In genomic region chr19:1154731-1155351, GRCh38 we compare ENCODE assay signal across 10 cellular contexts. TPM values are rescaled to one million over a fixed set of nuclear protein-coding genes. Genes with fewer than 3 reads are reported as not detected.
DNase-seq lines count a peak whose midpoint lies in the region; ATAC-seq, FAIRE-seq and TF ChIP-seq lines count a peak whose summit lies in the region.
"Had no signal": no experiment of that assay in that cellular context is flagged by ENCODE, and none has a peak within 500 bp of the region (broad histone marks: within the 10 kb centered on the region; RNA-seq: fewer than 3 reads in every experiment).

No MANE protein-coding gene starts in this region.

- TF ChIP-seq POLR2A in endothelial cell of umbilical vein (IDR thresholded peaks at IDR 0.05; ENCODE audit: low read depth, low read length) (no peak), uterus (IDR thresholded peaks at IDR 0.05) (peak; percentile 39 to 46)

- no peaks in the 10 kb centered on the region for H3K27me3 ChIP-seq in endothelial cell of umbilical vein (ENCODE audit: control insufficient read depth in 2 of 2, insufficient read depth in 2 of 2, low read length in 2 of 2)
- H3K27me3 ChIP-seq in uterus, result no peaks in the 10 kb centered on the region

- no peak for ATAC-seq in GM18502 (IDR thresholded peaks at IDR 0.05; ENCODE audit: poor library complexity, unreplicated experiment)
- no peak for ATAC-seq in activated T-cell treated with anti-CD3 and anti-CD28 coated beads, Interleukin-2, amount 50 U/mL, for 72 hours (replicated peaks in 1 of 2)

- H2AFZ ChIP-seq in endothelial cell of umbilical vein (ENCODE audit: low read depth, low read length), result no peak overlapping the region

- no peak for TF ChIP-seq CTCF in endothelial cell of umbilical vein (IDR thresholded peaks at IDR 0.05; ENCODE audit: extremely low read depth in 1 of 2, insufficient read depth in 1 of 2, low read depth in 1 of 2, low read length in 2 of 2)
- peak in 1 of 4 experiments; percentile 5 for TF ChIP-seq CTCF in uterus (IDR thresholded peaks at IDR 0.05)

- H3K27ac ChIP-seq in endothelial cell of umbilical vein (ENCODE audit: insufficient read depth, low read depth, low read length) (no peak overlapping the region), uterus (peak overlapping the region; percentile 83 to 85)

- H3K4me1 Mint-ChIP-seq in activated T-cell treated with anti-CD3 and anti-CD28 coated beads, Interleukin-2, amount 50 U/mL, for 72 hours (ENCODE audit: low read depth), result no peaks in the 10 kb centered on the region

- H3K9me3 ChIP-seq in endothelial cell of umbilical vein (replicated peaks; ENCODE audit: control insufficient read depth, insufficient read depth, low read length) (no peaks in the 10 kb centered on the region), uterus (no peaks in the 10 kb centered on the region)

- BruUV-seq in endothelial cell of umbilical vein (replicated peaks; lab: Mats Ljungman, UMichigan), result no TSS peak

- dilution Hi-C loops in endothelial cell of umbilical vein (cut with MboI; ENCODE audit: extremely low pct_ligation_motif_present, low sequenced_read_pairs), result no loop called here

- intact Hi-C loops in endothelial cell of umbilical vein (cut with micrococcal nuclease) (no loop called here), uterus (cut with DNase I; ENCODE audit: low total_unique reads) (no loop called here)

- no peaks in the 10 kb centered on the region for H3K9me3 Mint-ChIP-seq in activated T-cell treated with anti-CD3 and anti-CD28 coated beads, Interleukin-2, amount 50 U/mL, for 72 hours
- H3K9me3 Mint-ChIP-seq: T-helper 1 cell treated with Interleukin-12 subunit alpha and Interleukin-12 subunit beta and Interleukin-4 antibody, amounts not matched to agents 30 μg/mL and 1 μg/mL, for 36 hours had no signal

- H3K4me1 ChIP-seq in endothelial cell of umbilical vein (ENCODE audit: control insufficient read depth, extremely low read depth, insufficient read depth, low read length), result peaks cover 3% of the 10 kb centered on the region
- peaks cover 0 to 28% of the 10 kb centered on the region in 2 donors for H3K4me1 ChIP-seq in uterus

- peak; percentile 37 for FAIRE-seq in endothelial cell of umbilical vein (lab: Jason Lieb, UNC)

- no peak overlapping the region for H3K4me3 ChIP-seq in endothelial cell of umbilical vein (replicated peaks in 1 of 3; ENCODE audit: insufficient read depth in 1 of 3, low read depth in 1 of 3, low read length in 3 of 3)
- H3K4me3 ChIP-seq in uterus, result peak overlapping the region; percentile 1 to 24

- H3K27ac Mint-ChIP-seq in activated T-cell treated with anti-CD3 and anti-CD28 coated beads, Interleukin-2, amount 50 U/mL, for 72 hours, result no peak overlapping the region
- H3K27ac Mint-ChIP-seq: T-helper 1 cell treated with Interleukin-12 subunit alpha and Interleukin-12 subunit beta and Interleukin-4 antibody, amounts not matched to agents 30 μg/mL and 1 μg/mL, for 36 hours had no signal

- H3K36me3 Mint-ChIP-seq in activated T-cell treated with anti-CD3 and anti-CD28 coated beads, Interleukin-2, amount 50 U/mL, for 72 hours (ENCODE audit: insufficient read depth in 2 of 2), result peaks cover 0 to 2% of the 10 kb centered on the region in 2 donors

- no peak overlapping the region for H3K9ac ChIP-seq in endothelial cell of umbilical vein (replicated peaks; ENCODE audit: extremely low read depth, insufficient read depth, low read length)

- no peak overlapping the region for H3K4me2 ChIP-seq in endothelial cell of umbilical vein (ENCODE audit: insufficient read depth, low read length)

- H3K79me2 ChIP-seq in endothelial cell of umbilical vein (ENCODE audit: control insufficient read depth, insufficient read depth, low read length), result peaks cover 6% of the 10 kb centered on the region

- CTCF ChIA-PET in endothelial cell of umbilical vein (lab: Charles Lee), result interaction anchor here (0.7 to 0.8 kb wide), 2 partner anchors 21 to 26 kb away, joined by 3 read pairs; no protein-coding TSS in a partner anchor

- no peak overlapping the region for H3K4me3 Mint-ChIP-seq in activated T-cell treated with anti-CD3 and anti-CD28 coated beads, Interleukin-2, amount 50 U/mL, for 72 hours
- H3K4me3 Mint-ChIP-seq: T-helper 1 cell treated with Interleukin-12 subunit alpha and Interleukin-12 subunit beta and Interleukin-4 antibody, amounts not matched to agents 30 μg/mL and 1 μg/mL, for 36 hours had no signal

- POLR2A ChIA-PET in endothelial cell of umbilical vein (lab: Charles Lee), result interaction anchor here (1.3 kb wide), 1 partner anchor 114 kb away, joined by 3 read pairs; the partner anchor contains the start of gene CIRBP

- peaks cover 0 to 11% of the 10 kb centered on the region in 2 experiments for H3K36me3 ChIP-seq in endothelial cell of umbilical vein (ENCODE audit: control insufficient read depth in 2 of 2, extremely low read depth in 1 of 2, insufficient read depth in 2 of 2, low read length in 2 of 2)
- H3K36me3 ChIP-seq in uterus, result no peaks in the 10 kb centered on the region

- H4K20me1 ChIP-seq in endothelial cell of umbilical vein (replicated peaks; ENCODE audit: control insufficient read depth, extremely low read depth, insufficient read depth, low read length), result no peaks in the 10 kb centered on the region

- DNase-seq in NOMO-1 (lab: John Stamatoyannopoulos, UW; ENCODE audit: unreplicated experiment in 2 of 2) (peak; percentile 67 to 69), endothelial cell of umbilical vein (ENCODE audit: low read depth, low spot score) (peak; percentile 42), mesenteric fat pad (ENCODE audit: low spot score) (peak; percentile 96), uterus (peak; percentile 90 to 91), foreskin melanocyte (no peak)
- DNase-seq in stimulated activated CD4-positive, alpha-beta T cell treated with anti-CD3 and anti-CD28 coated beads, Interleukin-4, amount 100 ng/mL, for 24 hours, result no peak
- no peak for DNase-seq in activated T-cell treated with anti-CD3 and anti-CD28 coated beads, Interleukin-2, amount 50 U/mL, for 72 hours
- DNase-seq: H7 had no signal

- no peaks in the 10 kb centered on the region for H3K27me3 Mint-ChIP-seq in activated T-cell treated with anti-CD3 and anti-CD28 coated beads, Interleukin-2, amount 50 U/mL, for 72 hours (ENCODE audit: low read depth)

- no peaks in the 10 kb centered on the region for H3K9me1 ChIP-seq in endothelial cell of umbilical vein (replicated peaks; ENCODE audit: control insufficient read depth, extremely low read depth, insufficient read depth, low read length)

TF ChIP-seq in endothelial cell of umbilical vein, 7 proteins besides CTCF, POLR2A, EP300 and RAD21 (continues in another document):
- TF ChIP-seq MYC (IDR thresholded peaks at IDR 0.05; ENCODE audit: low read depth, low read length), result no peak

RNA-seq across cellular contexts. Expression of gene SBNO2, which starts 19.2 kb away (rescaled TPM):
- total RNA-seq in endothelial cell of umbilical vein (63.8 and 65.7 TPM in 2 replicates), mesenteric fat pad (139 TPM), uterus (100 to 1,000 TPM in 1 of 4 donors, 10 to 100 TPM in 1, 1 to 10 TPM in 2; 4.4 to 107 (median 10.7) TPM)
- polyA plus RNA-seq in endothelial cell of umbilical vein, result 31.4 and 35.8 TPM in 2 replicates
- 14.1 and 21.3 TPM in 2 replicates for polyA plus RNA-seq in endothelial cell of umbilical vein (2011; cell fraction: cytosol; rRNA removed)
- polyA plus RNA-seq in endothelial cell of umbilical vein (2011; cell fraction: nucleus; rRNA removed), result 94.3 and 110 TPM in 2 replicates
- polyA plus RNA-seq in endothelial cell of umbilical vein (2012), result 25.2 and 53.3 TPM in 2 replicates
- polyA minus RNA-seq in endothelial cell of umbilical vein, result 27.1 and 39.2 TPM in 2 replicates
- polyA minus RNA-seq in endothelial cell of umbilical vein (2011; cell fraction: cytosol; rRNA and poly(A)+ RNA removed), result 48.0 TPM
- 36.4 and 68.6 TPM in 2 replicates for polyA minus RNA-seq in endothelial cell of umbilical vein (2011; cell fraction: nucleus; rRNA and poly(A)+ RNA removed)
- 100 to 1,000 TPM; 142 to 146 TPM for total RNA-seq in activated T-cell treated with anti-CD3 and anti-CD28 coated beads, Interleukin-2, amount 50 U/mL, for 72 hours

RNA-seq across cellular contexts. Expression of gene STK11, which starts 50.7 kb away (rescaled TPM):
- total RNA-seq in endothelial cell of umbilical vein, result 67.1 and 75.4 TPM in 2 replicates
- polyA plus RNA-seq in endothelial cell of umbilical vein, result 39.4 and 48.3 TPM in 2 replicates
- 31.1 and 41.7 TPM in 2 replicates for polyA plus RNA-seq in endothelial cell of umbilical vein (2011; cell fraction: cytosol; rRNA removed)
- polyA plus RNA-seq in endothelial cell of umbilical vein (2011; cell fraction: nucleus; rRNA removed), result 90.6 and 99.9 TPM in 2 replicates
- 44.5 and 46.2 TPM in 2 replicates for polyA plus RNA-seq in endothelial cell of umbilical vein (2012)
- polyA minus RNA-seq in endothelial cell of umbilical vein, result 32.9 and 34.4 TPM in 2 replicates
- 1.1 TPM for polyA minus RNA-seq in endothelial cell of umbilical vein (2011; cell fraction: cytosol; rRNA and poly(A)+ RNA removed)
- polyA minus RNA-seq in endothelial cell of umbilical vein (2011; cell fraction: nucleus; rRNA and poly(A)+ RNA removed), result 19.3 and 27.1 TPM in 2 replicates
- 60.8 TPM for total RNA-seq in mesenteric fat pad
- 10 to 100 TPM; 17.4 to 62.8 (median 43.3) TPM for total RNA-seq in uterus
- total RNA-seq in activated T-cell treated with anti-CD3 and anti-CD28 coated beads, Interleukin-2, amount 50 U/mL, for 72 hours, result 10 to 100 TPM; 81.5 to 86.3 TPM

RNA-seq across cellular contexts. Expression of gene GPX4, which starts 51.0 kb away (rescaled TPM):
- total RNA-seq in endothelial cell of umbilical vein (445 and 469 TPM in 2 replicates), mesenteric fat pad (920 TPM), uterus (100 to 1,000 TPM in 3 of 4 donors, 10 to 100 TPM in 1; 68.2 to 357 (median 163) TPM)
- 1,136 and 1,398 TPM in 2 replicates for polyA plus RNA-seq in endothelial cell of umbilical vein
- polyA plus RNA-seq in endothelial cell of umbilical vein (2011; cell fraction: cytosol; rRNA removed), result 825 and 1,039 TPM in 2 replicates
- 456 and 562 TPM in 2 replicates for polyA plus RNA-seq in endothelial cell of umbilical vein (2011; cell fraction: nucleus; rRNA removed)
- 559 and 749 TPM in 2 replicates for polyA plus RNA-seq in endothelial cell of umbilical vein (2012)
- polyA minus RNA-seq in endothelial cell of umbilical vein, result 420 and 486 TPM in 2 replicates
- 218 TPM for polyA minus RNA-seq in endothelial cell of umbilical vein (2011; cell fraction: cytosol; rRNA and poly(A)+ RNA removed)
- polyA minus RNA-seq in endothelial cell of umbilical vein (2011; cell fraction: nucleus; rRNA and poly(A)+ RNA removed), result 51.2 and 82.1 TPM in 2 replicates
- total RNA-seq in activated T-cell treated with anti-CD3 and anti-CD28 coated beads, Interleukin-2, amount 50 U/mL, for 72 hours, result 100 to 1,000 TPM; 251 to 308 TPM

RNA-seq across cellular contexts. Expression of gene POLR2E, which starts 59.7 kb away (rescaled TPM):
- 252 and 272 TPM in 2 replicates for total RNA-seq in endothelial cell of umbilical vein
- 344 and 394 TPM in 2 replicates for polyA plus RNA-seq in endothelial cell of umbilical vein
- 254 and 274 TPM in 2 replicates for polyA plus RNA-seq in endothelial cell of umbilical vein (2011; cell fraction: cytosol; rRNA removed)
- 109 and 111 TPM in 2 replicates for polyA plus RNA-seq in endothelial cell of umbilical vein (2011; cell fraction: nucleus; rRNA removed)
- polyA plus RNA-seq in endothelial cell of umbilical vein (2012), result 277 and 310 TPM in 2 replicates
- polyA minus RNA-seq in endothelial cell of umbilical vein, result 122 and 222 TPM in 2 replicates
- polyA minus RNA-seq in endothelial cell of umbilical vein (2011; cell fraction: cytosol; rRNA and poly(A)+ RNA removed), result 139 TPM
- polyA minus RNA-seq in endothelial cell of umbilical vein (2011; cell fraction: nucleus; rRNA and poly(A)+ RNA removed), result 26.3 and 52.1 TPM in 2 replicates
- total RNA-seq in mesenteric fat pad, result 205 TPM
- total RNA-seq in uterus, result 100 to 1,000 TPM in 1 of 4 donors, 10 to 100 TPM in 3; 13.6 to 112 (median 59.8) TPM
- 100 to 1,000 TPM; 176 to 179 TPM for total RNA-seq in activated T-cell treated with anti-CD3 and anti-CD28 coated beads, Interleukin-2, amount 50 U/mL, for 72 hours

Comparison
In these comparisons a context has a peak if more than half of its experiments do, and no peak if none do; other contexts are left out.
1. DNase-seq: peak in NOMO-1 (2 of 2), endothelial cell of umbilical vein (single experiment), mesenteric fat pad (single experiment) and uterus (2 of 2); none in stimulated activated CD4-positive, alpha-beta T cell treated with anti-CD3 and anti-CD28 coated beads, Interleukin-4, amount 100 ng/mL, for 24 hours (single experiment), foreskin melanocyte (single experiment) and activated T-cell treated with anti-CD3 and anti-CD28 coated beads, Interleukin-2, amount 50 U/mL, for 72 hours (0 of 2).
2. H3K4me3 ChIP-seq: peak in uterus (2 of 2); none in endothelial cell of umbilical vein (0 of 3).